1 cellular context compared by ENCODE assay signal in the genomic region with DNA sequence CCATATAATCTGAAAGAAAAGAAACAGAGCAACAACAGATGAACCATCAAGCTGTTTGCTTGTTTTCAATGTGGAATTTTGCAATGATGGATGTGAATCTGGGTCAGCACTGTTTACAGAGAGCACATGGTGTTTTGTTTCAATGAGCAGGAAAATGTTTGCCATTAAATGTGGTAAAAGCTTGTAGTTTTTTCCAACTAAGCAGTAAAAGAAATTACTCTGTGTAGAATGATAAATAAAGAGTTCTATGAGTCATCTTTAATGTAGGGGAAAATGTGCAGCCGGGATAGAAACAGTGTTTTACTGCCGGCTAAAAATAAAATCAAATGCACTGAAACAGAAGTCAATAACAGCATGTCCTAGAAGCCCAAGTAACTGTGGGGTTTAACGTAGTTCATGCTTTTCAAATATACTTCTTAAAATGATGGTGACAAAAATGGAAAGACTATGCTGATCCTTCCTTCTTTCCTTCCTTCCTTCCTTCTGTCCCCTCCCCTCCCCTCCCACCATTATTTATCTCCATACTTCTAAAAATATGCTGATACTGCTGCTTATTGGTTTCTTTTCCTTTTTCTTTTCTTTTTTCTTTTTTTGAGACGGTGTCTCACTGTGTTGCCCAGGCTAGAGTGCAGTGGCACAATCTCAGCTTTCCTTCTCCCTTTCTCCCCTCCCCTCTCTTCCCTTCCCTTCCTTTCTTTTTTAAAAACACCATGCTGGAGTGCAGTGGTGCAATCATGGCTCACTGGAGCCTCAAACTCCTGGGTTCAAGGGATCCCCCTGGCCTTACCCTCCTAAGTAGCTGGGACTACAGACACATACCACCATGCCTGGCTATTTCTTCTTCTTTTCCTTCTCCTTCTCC.
A peak's percentile ranks its signal among the peaks of the same experiment; 100 is the strongest.
TF ChIP-seq lines count a peak whose summit lies in the region.

No MANE protein-coding gene starts in this region.

TF ChIP-seq in HepG2, 621 proteins besides CTCF, POLR2A, EP300 and RAD21 (continued from another document and continues in another):
- TF ChIP-seq, protein P1, sequence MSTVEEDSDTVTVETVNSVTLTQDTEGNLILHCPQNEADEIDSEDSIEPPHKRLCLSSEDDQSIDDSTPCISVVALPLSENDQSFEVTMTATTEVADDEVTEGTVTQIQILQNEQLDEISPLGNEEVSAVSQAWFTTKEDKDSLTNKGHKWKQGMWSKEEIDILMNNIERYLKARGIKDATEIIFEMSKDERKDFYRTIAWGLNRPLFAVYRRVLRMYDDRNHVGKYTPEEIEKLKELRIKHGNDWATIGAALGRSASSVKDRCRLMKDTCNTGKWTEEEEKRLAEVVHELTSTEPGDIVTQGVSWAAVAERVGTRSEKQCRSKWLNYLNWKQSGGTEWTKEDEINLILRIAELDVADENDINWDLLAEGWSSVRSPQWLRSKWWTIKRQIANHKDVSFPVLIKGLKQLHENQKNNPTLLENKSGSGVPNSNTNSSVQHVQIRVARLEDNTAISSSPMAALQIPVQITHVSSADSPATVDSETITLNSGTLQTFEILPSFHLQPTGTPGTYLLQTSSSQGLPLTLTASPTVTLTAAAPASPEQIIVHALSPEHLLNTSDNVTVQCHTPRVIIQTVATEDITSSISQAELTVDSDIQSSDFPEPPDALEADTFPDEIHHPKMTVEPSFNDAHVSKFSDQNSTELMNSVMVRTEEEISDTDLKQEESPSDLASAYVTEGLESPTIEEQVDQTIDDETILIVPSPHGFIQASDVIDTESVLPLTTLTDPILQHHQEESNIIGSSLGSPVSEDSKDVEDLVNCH (CRISPR knock-in tag; IDR thresholded peaks at IDR 0.05): no peak
- TF ChIP-seq ZNF775 (CRISPR knock-in tag; IDR thresholded peaks at IDR 0.05; ENCODE audit: borderline replicate concordance): no peak
- TF ChIP-seq, protein P2, sequence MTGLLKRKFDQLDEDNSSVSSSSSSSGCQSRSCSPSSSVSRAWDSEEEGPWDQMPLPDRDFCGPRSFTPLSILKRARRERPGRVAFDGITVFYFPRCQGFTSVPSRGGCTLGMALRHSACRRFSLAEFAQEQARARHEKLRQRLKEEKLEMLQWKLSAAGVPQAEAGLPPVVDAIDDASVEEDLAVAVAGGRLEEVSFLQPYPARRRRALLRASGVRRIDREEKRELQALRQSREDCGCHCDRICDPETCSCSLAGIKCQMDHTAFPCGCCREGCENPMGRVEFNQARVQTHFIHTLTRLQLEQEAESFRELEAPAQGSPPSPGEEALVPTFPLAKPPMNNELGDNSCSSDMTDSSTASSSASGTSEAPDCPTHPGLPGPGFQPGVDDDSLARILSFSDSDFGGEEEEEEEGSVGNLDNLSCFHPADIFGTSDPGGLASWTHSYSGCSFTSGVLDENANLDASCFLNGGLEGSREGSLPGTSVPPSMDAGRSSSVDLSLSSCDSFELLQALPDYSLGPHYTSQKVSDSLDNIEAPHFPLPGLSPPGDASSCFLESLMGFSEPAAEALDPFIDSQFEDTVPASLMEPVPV (CRISPR knock-in tag; IDR thresholded peaks at IDR 0.05): no peak
- TF ChIP-seq TBP (CRISPR knock-in tag; IDR thresholded peaks at IDR 0.05): no peak
- TF ChIP-seq RBM22 (optimal IDR thresholded peaks at IDR 0.05; ENCODE audit: low read length): no peak
- no peak for TF ChIP-seq U2AF2 (IDR thresholded peaks at IDR 0.05; ENCODE audit: low read depth, low read length)
- TF ChIP-seq SNAI1 (CRISPR knock-in tag; IDR thresholded peaks at IDR 0.05; ENCODE audit: borderline replicate concordance): no peak
- no peak for TF ChIP-seq ZNF773 (CRISPR knock-in tag; IDR thresholded peaks at IDR 0.05; ENCODE audit: borderline replicate concordance)
- TF ChIP-seq, protein P3, sequence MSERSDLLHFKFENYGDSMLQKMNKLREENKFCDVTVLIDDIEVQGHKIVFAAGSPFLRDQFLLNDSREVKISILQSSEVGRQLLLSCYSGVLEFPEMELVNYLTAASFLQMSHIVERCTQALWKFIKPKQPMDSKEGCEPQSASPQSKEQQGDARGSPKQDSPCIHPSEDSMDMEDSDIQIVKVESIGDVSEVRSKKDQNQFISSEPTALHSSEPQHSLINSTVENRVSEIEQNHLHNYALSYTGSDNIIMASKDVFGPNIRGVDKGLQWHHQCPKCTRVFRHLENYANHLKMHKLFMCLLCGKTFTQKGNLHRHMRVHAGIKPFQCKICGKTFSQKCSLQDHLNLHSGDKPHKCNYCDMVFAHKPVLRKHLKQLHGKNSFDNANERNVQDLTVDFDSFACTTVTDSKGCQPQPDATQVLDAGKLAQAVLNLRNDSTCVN (CRISPR knock-in tag; IDR thresholded peaks at IDR 0.05; ENCODE audit: borderline replicate concordance): no peak
- no peak for TF ChIP-seq ARNT2 (CRISPR knock-in tag; IDR thresholded peaks at IDR 0.05; ENCODE audit: low read depth)
- TF ChIP-seq ZNF703 (CRISPR knock-in tag; IDR thresholded peaks at IDR 0.05; ENCODE audit: borderline replicate concordance): no peak
- TF ChIP-seq ZEB1 (IDR thresholded peaks at IDR 0.05; ENCODE audit: insufficient replicate concordance, low read depth): no peak
- no peak for TF ChIP-seq ZNF180 (CRISPR knock-in tag; IDR thresholded peaks at IDR 0.05; ENCODE audit: borderline replicate concordance, low read depth)
- TF ChIP-seq ZNF292 (CRISPR knock-in tag; IDR thresholded peaks at IDR 0.05; ENCODE audit: borderline replicate concordance, low read depth): peak; percentile 69; the same call in 1 of the 2 replicates
- no peak for TF ChIP-seq JARID2 (CRISPR knock-in tag; IDR thresholded peaks at IDR 0.05; ENCODE audit: insufficient replicate concordance)
- TF ChIP-seq NFKBIZ (CRISPR knock-in tag; IDR thresholded peaks at IDR 0.05): 0 out of 2 replicates have a peak, but pooled peaks have one; percentile 52
- peak; percentile 77; the same call in 1 of the 2 replicates for TF ChIP-seq DMAP1 (CRISPR knock-in tag; IDR thresholded peaks at IDR 0.05)
- no peak for TF ChIP-seq TOE1 (CRISPR knock-in tag; IDR thresholded peaks at IDR 0.05)
- no peak for TF ChIP-seq ZSCAN12 (CRISPR knock-in tag; IDR thresholded peaks at IDR 0.05)
- TF ChIP-seq ZNF572 (CRISPR knock-in tag; IDR thresholded peaks at IDR 0.05): no peak
- TF ChIP-seq ZNF549 (CRISPR knock-in tag; IDR thresholded peaks at IDR 0.05): no peak
- peak; percentile 72 for TF ChIP-seq HDAC2 (CRISPR knock-in tag; IDR thresholded peaks at IDR 0.05)
- TF ChIP-seq, protein P4, sequence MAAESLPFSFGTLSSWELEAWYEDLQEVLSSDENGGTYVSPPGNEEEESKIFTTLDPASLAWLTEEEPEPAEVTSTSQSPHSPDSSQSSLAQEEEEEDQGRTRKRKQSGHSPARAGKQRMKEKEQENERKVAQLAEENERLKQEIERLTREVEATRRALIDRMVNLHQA (CRISPR knock-in tag; IDR thresholded peaks at IDR 0.05): no peak
- TF ChIP-seq ZNF10 (CRISPR knock-in tag; IDR thresholded peaks at IDR 0.05; ENCODE audit: borderline replicate concordance, low read depth): no peak
- TF ChIP-seq, protein P5, sequence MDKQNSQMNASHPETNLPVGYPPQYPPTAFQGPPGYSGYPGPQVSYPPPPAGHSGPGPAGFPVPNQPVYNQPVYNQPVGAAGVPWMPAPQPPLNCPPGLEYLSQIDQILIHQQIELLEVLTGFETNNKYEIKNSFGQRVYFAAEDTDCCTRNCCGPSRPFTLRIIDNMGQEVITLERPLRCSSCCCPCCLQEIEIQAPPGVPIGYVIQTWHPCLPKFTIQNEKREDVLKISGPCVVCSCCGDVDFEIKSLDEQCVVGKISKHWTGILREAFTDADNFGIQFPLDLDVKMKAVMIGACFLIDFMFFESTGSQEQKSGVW (CRISPR knock-in tag; IDR thresholded peaks at IDR 0.05; ENCODE audit: borderline replicate concordance): no peak
- peak; percentile 78 for TF ChIP-seq SOX13 (IDR thresholded peaks at IDR 0.05)
- peak in 1 of 2 experiments; percentile 92; a peak in 2 of 4 replicates for TF ChIP-seq SOX13 (CRISPR knock-in tag; conservative IDR thresholded peaks at IDR 0.05 in 1 of 2, IDR thresholded peaks at IDR 0.05 in 1 of 2)
- no peak for TF ChIP-seq NKX3-1 (CRISPR knock-in tag; IDR thresholded peaks at IDR 0.05)
- TF ChIP-seq NBN (conservative IDR thresholded peaks at IDR 0.05): no peak
- TF ChIP-seq, protein P6, sequence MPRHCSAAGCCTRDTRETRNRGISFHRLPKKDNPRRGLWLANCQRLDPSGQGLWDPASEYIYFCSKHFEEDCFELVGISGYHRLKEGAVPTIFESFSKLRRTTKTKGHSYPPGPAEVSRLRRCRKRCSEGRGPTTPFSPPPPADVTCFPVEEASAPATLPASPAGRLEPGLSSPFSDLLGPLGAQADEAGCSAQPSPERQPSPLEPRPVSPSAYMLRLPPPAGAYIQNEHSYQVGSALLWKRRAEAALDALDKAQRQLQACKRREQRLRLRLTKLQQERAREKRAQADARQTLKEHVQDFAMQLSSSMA (CRISPR knock-in tag; IDR thresholded peaks at IDR 0.05): no peak
- TF ChIP-seq, protein P7, sequence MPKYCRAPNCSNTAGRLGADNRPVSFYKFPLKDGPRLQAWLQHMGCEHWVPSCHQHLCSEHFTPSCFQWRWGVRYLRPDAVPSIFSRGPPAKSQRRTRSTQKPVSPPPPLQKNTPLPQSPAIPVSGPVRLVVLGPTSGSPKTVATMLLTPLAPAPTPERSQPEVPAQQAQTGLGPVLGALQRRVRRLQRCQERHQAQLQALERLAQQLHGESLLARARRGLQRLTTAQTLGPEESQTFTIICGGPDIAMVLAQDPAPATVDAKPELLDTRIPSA (CRISPR knock-in tag; IDR thresholded peaks at IDR 0.05; ENCODE audit: borderline replicate concordance): no peak
- no peak for TF ChIP-seq POLR2AphosphoS5 (IDR thresholded peaks at IDR 0.05; ENCODE audit: low read depth, low read length)
- TF ChIP-seq ZNF274 (CRISPR knock-in tag; IDR thresholded peaks at IDR 0.05): no peak
- no peak for TF ChIP-seq LCORL (IDR thresholded peaks at IDR 0.05)
- 0 out of 2 replicates have a peak, but pooled peaks have one; percentile 45 for TF ChIP-seq LCORL (CRISPR knock-in tag; IDR thresholded peaks at IDR 0.05)
- TF ChIP-seq ERF (CRISPR knock-in tag; IDR thresholded peaks at IDR 0.05): peak; percentile 64
- TF ChIP-seq, protein P8, sequence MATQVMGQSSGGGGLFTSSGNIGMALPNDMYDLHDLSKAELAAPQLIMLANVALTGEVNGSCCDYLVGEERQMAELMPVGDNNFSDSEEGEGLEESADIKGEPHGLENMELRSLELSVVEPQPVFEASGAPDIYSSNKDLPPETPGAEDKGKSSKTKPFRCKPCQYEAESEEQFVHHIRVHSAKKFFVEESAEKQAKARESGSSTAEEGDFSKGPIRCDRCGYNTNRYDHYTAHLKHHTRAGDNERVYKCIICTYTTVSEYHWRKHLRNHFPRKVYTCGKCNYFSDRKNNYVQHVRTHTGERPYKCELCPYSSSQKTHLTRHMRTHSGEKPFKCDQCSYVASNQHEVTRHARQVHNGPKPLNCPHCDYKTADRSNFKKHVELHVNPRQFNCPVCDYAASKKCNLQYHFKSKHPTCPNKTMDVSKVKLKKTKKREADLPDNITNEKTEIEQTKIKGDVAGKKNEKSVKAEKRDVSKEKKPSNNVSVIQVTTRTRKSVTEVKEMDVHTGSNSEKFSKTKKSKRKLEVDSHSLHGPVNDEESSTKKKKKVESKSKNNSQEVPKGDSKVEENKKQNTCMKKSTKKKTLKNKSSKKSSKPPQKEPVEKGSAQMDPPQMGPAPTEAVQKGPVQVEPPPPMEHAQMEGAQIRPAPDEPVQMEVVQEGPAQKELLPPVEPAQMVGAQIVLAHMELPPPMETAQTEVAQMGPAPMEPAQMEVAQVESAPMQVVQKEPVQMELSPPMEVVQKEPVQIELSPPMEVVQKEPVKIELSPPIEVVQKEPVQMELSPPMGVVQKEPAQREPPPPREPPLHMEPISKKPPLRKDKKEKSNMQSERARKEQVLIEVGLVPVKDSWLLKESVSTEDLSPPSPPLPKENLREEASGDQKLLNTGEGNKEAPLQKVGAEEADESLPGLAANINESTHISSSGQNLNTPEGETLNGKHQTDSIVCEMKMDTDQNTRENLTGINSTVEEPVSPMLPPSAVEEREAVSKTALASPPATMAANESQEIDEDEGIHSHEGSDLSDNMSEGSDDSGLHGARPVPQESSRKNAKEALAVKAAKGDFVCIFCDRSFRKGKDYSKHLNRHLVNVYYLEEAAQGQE (IDR thresholded peaks at IDR 0.05; ENCODE audit: borderline replicate concordance in 1 of 2, low read depth in 1 of 2, low read length in 2 of 2): peak in 1 of 2 experiments; percentile 23; a peak in 1 of 4 replicates
- TF ChIP-seq RELA (CRISPR knock-in tag; IDR thresholded peaks at IDR 0.05): no peak
- TF ChIP-seq, protein P9, sequence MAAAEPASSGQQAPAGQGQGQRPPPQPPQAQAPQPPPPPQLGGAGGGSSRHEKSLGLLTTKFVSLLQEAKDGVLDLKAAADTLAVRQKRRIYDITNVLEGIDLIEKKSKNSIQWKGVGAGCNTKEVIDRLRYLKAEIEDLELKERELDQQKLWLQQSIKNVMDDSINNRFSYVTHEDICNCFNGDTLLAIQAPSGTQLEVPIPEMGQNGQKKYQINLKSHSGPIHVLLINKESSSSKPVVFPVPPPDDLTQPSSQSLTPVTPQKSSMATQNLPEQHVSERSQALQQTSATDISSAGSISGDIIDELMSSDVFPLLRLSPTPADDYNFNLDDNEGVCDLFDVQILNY (CRISPR knock-in tag; conservative IDR thresholded peaks at IDR 0.05): no peak
- TF ChIP-seq DNMT3B (CRISPR knock-in tag; conservative IDR thresholded peaks at IDR 0.05): no peak; the same call in 1 of the 2 replicates
- no peak for TF ChIP-seq ZNF557 (CRISPR knock-in tag; IDR thresholded peaks at IDR 0.05)
- peak; percentile 55; the same call in 1 of the 2 replicates for TF ChIP-seq ZFP36L1 (CRISPR knock-in tag; IDR thresholded peaks at IDR 0.05)
- no peak for TF ChIP-seq SRSF1 (optimal IDR thresholded peaks at IDR 0.05; ENCODE audit: low read depth, low read length)
- no peak for TF ChIP-seq NFIB (CRISPR knock-in tag; IDR thresholded peaks at IDR 0.05; ENCODE audit: borderline replicate concordance)
- TF ChIP-seq, protein P10, sequence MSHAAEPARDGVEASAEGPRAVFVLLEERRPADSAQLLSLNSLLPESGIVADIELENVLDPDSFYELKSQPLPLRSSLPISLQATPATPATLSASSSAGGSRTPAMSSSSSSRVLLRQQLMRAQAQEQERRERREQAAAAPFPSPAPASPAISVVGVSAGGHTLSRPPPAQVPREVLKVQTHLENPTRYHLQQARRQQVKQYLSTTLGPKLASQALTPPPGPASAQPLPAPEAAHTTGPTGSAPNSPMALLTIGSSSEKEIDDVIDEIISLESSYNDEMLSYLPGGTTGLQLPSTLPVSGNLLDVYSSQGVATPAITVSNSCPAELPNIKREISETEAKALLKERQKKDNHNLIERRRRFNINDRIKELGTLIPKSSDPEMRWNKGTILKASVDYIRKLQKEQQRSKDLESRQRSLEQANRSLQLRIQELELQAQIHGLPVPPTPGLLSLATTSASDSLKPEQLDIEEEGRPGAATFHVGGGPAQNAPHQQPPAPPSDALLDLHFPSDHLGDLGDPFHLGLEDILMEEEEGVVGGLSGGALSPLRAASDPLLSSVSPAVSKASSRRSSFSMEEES (CRISPR knock-in tag; IDR thresholded peaks at IDR 0.05): peak; percentile 97
- TF ChIP-seq, protein P11, sequence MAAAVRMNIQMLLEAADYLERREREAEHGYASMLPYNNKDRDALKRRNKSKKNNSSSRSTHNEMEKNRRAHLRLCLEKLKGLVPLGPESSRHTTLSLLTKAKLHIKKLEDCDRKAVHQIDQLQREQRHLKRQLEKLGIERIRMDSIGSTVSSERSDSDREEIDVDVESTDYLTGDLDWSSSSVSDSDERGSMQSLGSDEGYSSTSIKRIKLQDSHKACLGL (CRISPR knock-in tag; IDR thresholded peaks at IDR 0.05): no peak
- TF ChIP-seq, protein P12, sequence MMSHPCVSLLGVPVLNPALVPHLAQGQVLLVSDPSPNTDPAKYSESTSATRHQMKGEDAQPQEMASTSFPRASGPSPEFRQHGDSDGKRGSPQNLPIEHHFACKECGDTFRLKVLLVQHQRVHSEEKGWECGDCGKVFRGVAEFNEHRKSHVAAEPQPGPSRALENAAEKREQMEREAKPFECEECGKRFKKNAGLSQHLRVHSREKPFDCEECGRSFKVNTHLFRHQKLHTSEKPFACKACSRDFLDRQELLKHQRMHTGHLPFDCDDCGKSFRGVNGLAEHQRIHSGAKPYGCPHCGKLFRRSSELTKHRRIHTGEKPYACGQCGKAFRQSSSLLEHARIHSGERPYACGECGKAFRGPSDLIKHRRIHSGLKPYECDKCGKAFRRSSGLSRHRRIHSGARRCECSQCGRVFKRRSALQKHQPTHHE (CRISPR knock-in tag; IDR thresholded peaks at IDR 0.05; ENCODE audit: borderline replicate concordance): no peak
